In genomic region chr17:34361478-34362061, GRCh38 we compare ENCODE assay signal across 8 cellular contexts.
DNase-seq lines count a peak whose midpoint lies in the region; ATAC-seq, FAIRE-seq and TF ChIP-seq lines count a peak whose summit lies in the region.

No MANE protein-coding gene starts in this region.

- TF ChIP-seq CTCF in choroid plexus epithelial cell (conservative IDR thresholded peaks at IDR 0.05; ENCODE audit: low read depth, low read length): peak; percentile 100

- peak; percentile 21 for FAIRE-seq in G401.6 (lab: Jason Lieb, UNC)

- H3K4me3 ChIP-seq in choroid plexus epithelial cell (ENCODE audit: low read depth, low read length): no peak overlapping the region

- peak; percentile 86 for DNase-seq in NCI-H2227 treated with DMSO at 0.1 percent for 48 hours (lab: John Stamatoyannopoulos, UW)
- peak; percentile 26 for DNase-seq in activated CD4-positive, CD25-positive, alpha-beta regulatory T cell treated with anti-CD3 and anti-CD28 coated beads, Interleukin-2, amount 50 U/mL, for 16 hours (ENCODE audit: low read depth, low spot score)
- peak; percentile 94 for DNase-seq in choroid plexus epithelial cell (ENCODE audit: low read depth)
- DNase-seq in left kidney (ENCODE audit: low read depth, low spot score): peak; percentile 95
- DNase-seq in stimulated activated CD4-positive, alpha-beta T cell treated with anti-CD3 and anti-CD28 coated beads, Interleukin-4, amount 100 ng/mL, for 24 hours: peak; percentile 69

- ATAC-seq in HG02981 (IDR thresholded peaks at IDR 0.05; ENCODE audit: unreplicated experiment) (peak; percentile 71), HG03460 (IDR thresholded peaks at IDR 0.05; ENCODE audit: unreplicated experiment) (no peak)

Comparison
In these comparisons a context has a peak if more than half of its experiments do, and no peak if none do; other contexts are left out.
1. DNase-seq: peak in every context shown above with its lines; median percentile 95 in left kidney; 94 in choroid plexus epithelial cell; 86 in NCI-H2227 treated with DMSO at 0.1 percent for 48 hours; 69 in stimulated activated CD4-positive, alpha-beta T cell treated with anti-CD3 and anti-CD28 coated beads, Interleukin-4, amount 100 ng/mL, for 24 hours; 26 in activated CD4-positive, CD25-positive, alpha-beta regulatory T cell treated with anti-CD3 and anti-CD28 coated beads, Interleukin-2, amount 50 U/mL, for 16 hours.